1 cellular context compared by ENCODE assay signal in genomic region chr5:150542933-150543445, GRCh38.
TF ChIP-seq lines count a peak whose summit lies in the region.

No MANE protein-coding gene starts in this region.

TF ChIP-seq in IMR-90, 13 proteins besides CTCF, POLR2A, EP300 and RAD21:
- TF ChIP-seq ELK1 (IDR thresholded peaks at IDR 0.05; ENCODE audit: borderline replicate concordance, low read depth, low read length), result no peak
